ENCODE assay signal across 22 cellular contexts in the genomic region with DNA sequence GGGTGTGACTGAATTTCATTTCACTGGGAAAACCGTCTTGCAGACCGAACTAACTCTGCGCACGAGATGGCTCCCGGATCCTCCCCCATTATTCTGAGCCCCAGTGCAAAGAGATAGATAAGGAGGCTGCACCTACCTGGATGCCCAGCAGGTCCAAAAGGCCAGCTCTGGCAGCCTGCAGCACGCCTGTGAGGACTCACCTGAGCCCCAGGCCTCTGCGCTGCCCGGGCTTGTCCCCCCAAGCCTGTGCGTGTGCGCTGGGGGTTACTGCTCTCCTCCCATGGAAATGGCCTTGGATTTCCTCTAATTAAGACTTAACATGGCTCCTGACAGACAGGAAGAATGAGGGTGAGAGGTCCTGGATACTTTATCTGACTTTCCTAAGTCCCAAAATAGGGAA.
A peak's percentile ranks its signal among the peaks of the same experiment; 100 is the strongest.
DNase-seq lines count a peak whose midpoint lies in the region; FAIRE-seq and TF ChIP-seq lines count a peak whose summit lies in the region.
"Had no signal": no experiment of that assay in that cellular context is flagged by ENCODE, and none has a peak within 500 bp of the region (broad histone marks: within the 10 kb centered on the region; RNA-seq: fewer than 3 reads in every experiment).

No MANE protein-coding gene starts in this region.

- CTCF ChIA-PET in H1 (lab: Charles Lee; ENCODE audit: partially characterized antibody) = interaction anchor here (0.5 to 5.4 kb wide), 12 partner anchors 9 to 208 kb away, joined by 3 to 33 read pairs (median 7); no protein-coding TSS in a partner anchor

- H3K4me1 Mint-ChIP-seq in neural progenitor cell = peaks cover 16% of the 10 kb centered on the region
- H3K4me1 Mint-ChIP-seq: CD8-positive, alpha-beta memory T cell had no signal

- no peak overlapping the region for H2BK12ac ChIP-seq in H1 (ENCODE audit: low read depth, low read length)

- peak overlapping the region; percentile 55; the same call in 1 of the 2 replicates for H2BK20ac ChIP-seq in H1 (ENCODE audit: low read length)

- H2BK5ac ChIP-seq in H1 (ENCODE audit: low read depth, low read length) = peak overlapping the region; percentile 47; the same call in 1 of the 2 replicates

- FAIRE-seq in H1 (lab: Jason Lieb, UNC) = no peak
- FAIRE-seq: A549, GM12891, GM18507 had no signal

- H3K4me3 Mint-ChIP-seq in neural progenitor cell = no peak overlapping the region
- H3K4me3 Mint-ChIP-seq: CD14-positive monocyte; CD4-positive, alpha-beta T cell; CD8-positive, alpha-beta memory T cell; H9 had no signal

- H3K56ac ChIP-seq in H1 (replicated peaks; ENCODE audit: insufficient read length, low read depth, low read length) = no peak overlapping the region

- TF ChIP-seq EP300 in H1 (IDR thresholded peaks at IDR 0.05; ENCODE audit: borderline replicate concordance in 1 of 2, low read depth in 2 of 2, low read length in 2 of 2) = no peak

- H3K23ac ChIP-seq in H1 (ENCODE audit: insufficient read length) = no peak overlapping the region

- no peak for TF ChIP-seq POLR2A in H1 (IDR thresholded peaks at IDR 0.05; ENCODE audit: control extremely low read depth in 1 of 2, low read depth in 2 of 2, low read length in 2 of 2)

- peak overlapping the region; percentile 75 for H4K91ac ChIP-seq in H1 (replicated peaks; ENCODE audit: insufficient read length, low read length)

- H4K5ac ChIP-seq in H1 (ENCODE audit: insufficient read length, low read depth, low read length) = no peak overlapping the region

- no peaks in the 10 kb centered on the region for H3K79me2 ChIP-seq in H1 (ENCODE audit: control insufficient read depth in 1 of 2, insufficient read depth in 2 of 2, low read length in 2 of 2)
- no peaks in the 10 kb centered on the region for H3K79me2 ChIP-seq in neural progenitor cell (ENCODE audit: low read depth)

- H3K36me3 Mint-ChIP-seq in neural progenitor cell = no peaks in the 10 kb centered on the region

- H3K4me3 ChIP-seq in WERI-Rb-1 (ENCODE audit: low read depth, low read length) = no peak overlapping the region
- no peak overlapping the region for H3K4me3 ChIP-seq in H1 (ENCODE audit: extremely low read depth in 1 of 4, insufficient read depth in 2 of 4, low read depth in 3 of 4, low read length in 4 of 4)
- no peak overlapping the region for H3K4me3 ChIP-seq in neural progenitor cell
- H3K4me3 ChIP-seq: A549; BLaER1 treated with 17β-estradiol and CSF1 and Interleukin-3, amounts not matched to agents 10 nM and 100 nM had no signal

- peaks cover 13% of the 10 kb centered on the region for H3K27me3 Mint-ChIP-seq in neural progenitor cell (ENCODE audit: insufficient read depth, low read depth)
- H3K27me3 Mint-ChIP-seq: CD4-positive, alpha-beta T cell; CD8-positive, alpha-beta memory T cell had no signal

- no peaks in the 10 kb centered on the region for H4K20me1 ChIP-seq in H1 (replicated peaks in 1 of 2; ENCODE audit: control insufficient read depth in 1 of 2, insufficient read depth in 2 of 2, low read length in 2 of 2)
- no peaks in the 10 kb centered on the region for H4K20me1 ChIP-seq in neural progenitor cell (ENCODE audit: low read depth)
- H4K20me1 ChIP-seq: BLaER1 treated with 17β-estradiol and CSF1 and Interleukin-3, amounts not matched to agents 10 nM and 100 nM had no signal

- peak overlapping the region; percentile 1; the same call in 1 of the 2 replicates for H3K27ac ChIP-seq in WERI-Rb-1
- no peak overlapping the region for H3K27ac ChIP-seq in H1 (ENCODE audit: low read depth, low read length)
- no peak overlapping the region for H3K27ac ChIP-seq in neural progenitor cell
- H3K27ac ChIP-seq: A549; BLaER1 treated with 17β-estradiol and CSF1 and Interleukin-3, amounts not matched to agents 10 nM and 100 nM had no signal

- H3K23me2 ChIP-seq in H1 (ENCODE audit: low read depth, low read length) = no peaks in the 10 kb centered on the region

- H3K27me3 ChIP-seq in WERI-Rb-1 (ENCODE audit: insufficient read depth, low read depth, severe bottlenecking) (no peaks in the 10 kb centered on the region), H1 (replicated peaks in 1 of 4; ENCODE audit: control insufficient read depth in 3 of 4, extremely low read depth in 1 of 4, insufficient read depth in 3 of 4, low read length in 3 of 4) (no peaks in the 10 kb centered on the region), neural progenitor cell (no peaks in the 10 kb centered on the region)
- H3K27me3 ChIP-seq: BE2C; BLaER1 treated with 17β-estradiol and CSF1 and Interleukin-3, amounts not matched to agents 10 nM and 100 nM had no signal

- H3K14ac ChIP-seq in H1 (ENCODE audit: insufficient read length) = no peak overlapping the region

- no peak overlapping the region for H2AFZ ChIP-seq in H1 (ENCODE audit: low read length)
- H2AFZ ChIP-seq in neural progenitor cell (replicated peaks) = no peak overlapping the region

- H2BK15ac ChIP-seq in H1 (ENCODE audit: low read length) = 0 out of 2 replicates have a peak overlapping the region, but pooled peaks have one; percentile 32

- H3K36me3 ChIP-seq in WERI-Rb-1 (no peaks in the 10 kb centered on the region), H1 (ENCODE audit: control insufficient read depth in 2 of 4, insufficient read depth in 4 of 4, low read length in 3 of 4) (no peaks in the 10 kb centered on the region), neural progenitor cell (no peaks in the 10 kb centered on the region)
- H3K36me3 ChIP-seq: BE2C had no signal

- no peak overlapping the region for H4K8ac ChIP-seq in H1 (ENCODE audit: extremely low read depth, insufficient read depth, low read length)

- H2BK120ac ChIP-seq in H1 (replicated peaks; ENCODE audit: low read depth, low read length) = no peak overlapping the region

- TF ChIP-seq CTCF in WERI-Rb-1 (IDR thresholded peaks at IDR 0.05; ENCODE audit: low read depth, low read length) (no peak), H1 (IDR thresholded peaks at IDR 0.05; ENCODE audit: control extremely low read depth in 1 of 3, insufficient read depth in 1 of 3, low read depth in 1 of 3, low read length in 3 of 3) (no peak), neural progenitor cell (IDR thresholded peaks at IDR 0.05) (no peak)

- DNase-seq in D341Med (ENCODE audit: low spot score) (peak; percentile 20), WERI-Rb-1 (no peak), H1 (ENCODE audit: low read depth in 1 of 2, low spot score in 2 of 2) (no peak), posterior vena cava (ENCODE audit: low spot score) (peak; percentile 51), neural progenitor cell (ENCODE audit: low spot score) (no peak), inferior parietal cortex (ENCODE audit: extremely low spot score) (no peak), anterior cingulate cortex (lab: John Stamatoyannopoulos, UW) (no peak)
- DNase-seq: 8988T; ACHN; AML-193; BE2C; CD4-positive, alpha-beta T cell; CD8-positive, alpha-beta memory T cell; DMS53; DMS79 treated with DMSO at 0.1 percent for 48 hours; GF-D8; H9 had no signal

- H3K4me1 ChIP-seq in H1 (replicated peaks in 1 of 4; ENCODE audit: control insufficient read depth in 3 of 4, insufficient read depth in 4 of 4, low read length in 3 of 4) (peaks cover 10 to 20% (median 11%) of the 10 kb centered on the region in 4 experiments), neural progenitor cell (peaks cover 3% of the 10 kb centered on the region)
- H3K4me1 ChIP-seq: A549 had no signal

- POLR2A ChIA-PET in H1 (lab: Charles Lee; ENCODE audit: partially characterized antibody) = interaction anchor here (1.0 to 1.2 kb wide), 3 partner anchors 9 to 184 kb away, joined by 3 read pairs; no protein-coding TSS in a partner anchor

- no peak overlapping the region for H3K18ac ChIP-seq in H1 (ENCODE audit: extremely low read depth, low read length)

- H3K9ac ChIP-seq in H1 (replicated peaks in 1 of 4; ENCODE audit: extremely low read depth in 1 of 4, low read depth in 3 of 4, low read length in 3 of 4) (no peak overlapping the region), neural progenitor cell (no peak overlapping the region)
- H3K9ac ChIP-seq: BLaER1 treated with 17β-estradiol and CSF1 and Interleukin-3, amounts not matched to agents 10 nM and 100 nM had no signal

- H3K9me3 Mint-ChIP-seq in neural progenitor cell = peaks cover 2% of the 10 kb centered on the region
- H3K9me3 Mint-ChIP-seq: CD4-positive, alpha-beta T cell; CD8-positive, alpha-beta memory T cell; H9 had no signal

- H3K9me3 ChIP-seq in WERI-Rb-1 (ENCODE audit: severe bottlenecking) = no peaks in the 10 kb centered on the region
- no peaks in the 10 kb centered on the region for H3K9me3 ChIP-seq in H1 (ENCODE audit: insufficient read depth in 2 of 2, low read depth in 1 of 2, low read length in 1 of 2)
- no peaks in the 10 kb centered on the region for H3K9me3 ChIP-seq in neural progenitor cell (ENCODE audit: low read depth)
- H3K9me3 ChIP-seq: A549; BE2C; BLaER1 treated with 17β-estradiol and CSF1 and Interleukin-3, amounts not matched to agents 10 nM and 100 nM had no signal

- WGBS in H1 (ENCODE audit: extremely low coverage in 1 of 2, insufficient coverage in 1 of 2, insufficient read length in 1 of 2, insufficient replicate concordance in 2 of 2, low coverage in 1 of 2, low lambda C conversion rate in 2 of 2, missing lambda C conversion rate in 1 of 2), 2 experiments = 80% methylated on average over 10 of the region's 10 CpGs; no CpG with 5 or more reads in 1 of the 2 experiments

- H3F3A ChIP-seq in neural progenitor cell (ENCODE audit: low read depth) = no peaks in the 10 kb centered on the region

- H2AK5ac ChIP-seq in H1 (ENCODE audit: low read depth, low read length) = no peak overlapping the region; the same call in 1 of the 2 replicates

- H3K27ac Mint-ChIP-seq in neural progenitor cell = no peak overlapping the region
- H3K27ac Mint-ChIP-seq: CD14-positive monocyte; CD4-positive, alpha-beta T cell had no signal

- intact Hi-C loops in posterior vena cava (cut with DNase I) = no loop called here

- no peak for TF ChIP-seq RAD21 in H1 (IDR thresholded peaks at IDR 0.05 in 1 of 2, conservative IDR thresholded peaks at IDR 0.05 in 1 of 2; ENCODE audit: low read depth in 2 of 2, low read length in 2 of 2)

- H3K4me2 ChIP-seq in H1 (ENCODE audit: insufficient read depth in 1 of 2, low read depth in 2 of 2, low read length in 2 of 2) = no peak overlapping the region
- H3K4me2 ChIP-seq in neural progenitor cell = no peak overlapping the region
- H3K4me2 ChIP-seq: A549; BLaER1 treated with 17β-estradiol and CSF1 and Interleukin-3, amounts not matched to agents 10 nM and 100 nM had no signal

- H3K4ac ChIP-seq in H1 (replicated peaks; ENCODE audit: insufficient read length, low read depth, low read length) = no peak overlapping the region

- no peaks in the 10 kb centered on the region for H3K79me1 ChIP-seq in H1 (ENCODE audit: low read depth, low read length)

TF ChIP-seq in H1, 55 proteins besides CTCF, POLR2A, EP300 and RAD21 (continues in another document):
- TF ChIP-seq USF2 (IDR thresholded peaks at IDR 0.05; ENCODE audit: low read length) (no peak), CREB1 (IDR thresholded peaks at IDR 0.05) (no peak), POU5F1 (IDR thresholded peaks at IDR 0.05; ENCODE audit: low read depth, low read length) (no peak)

Comparison
In these comparisons a context has a peak if more than half of its experiments do, and no peak if none do; other contexts are left out.
1. DNase-seq: peak in D341Med (single experiment) and posterior vena cava (single experiment); none in WERI-Rb-1 (single experiment), H1 (0 of 2), neural progenitor cell (single experiment), inferior parietal cortex (single experiment) and anterior cingulate cortex (0 of 58).